Comparison of ENCODE assay signal across 15 cellular contexts in the genomic region with DNA sequence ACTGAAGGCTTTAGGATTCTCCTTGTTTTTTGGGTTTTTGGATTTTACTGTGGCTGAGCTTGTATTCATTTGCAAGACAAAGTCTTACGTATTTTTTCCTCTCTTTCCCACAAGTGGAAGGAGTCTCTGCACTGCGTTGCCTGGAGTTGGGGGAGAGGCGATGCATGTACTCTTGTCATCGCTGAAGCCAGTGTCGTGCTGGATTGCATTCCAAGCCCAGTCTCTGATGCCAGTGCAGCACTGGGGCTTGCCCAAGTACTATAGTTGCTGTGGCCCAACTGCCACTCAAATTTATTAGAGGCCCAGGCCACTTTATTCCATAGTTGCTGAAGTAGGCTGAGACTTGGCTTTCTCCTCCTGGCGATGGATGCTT.
"Had no signal": no experiment of that assay in that cellular context is flagged by ENCODE, and none has a peak within 500 bp of the region (broad histone marks: within the 10 kb centered on the region; RNA-seq: fewer than 3 reads in every experiment).

No MANE protein-coding gene starts in this region.

- H3K27ac ChIP-seq: SJCRH30 had no signal

- H3K4me1 ChIP-seq: SJCRH30 had no signal

- H3K27me3 ChIP-seq: MG63, SJCRH30 had no signal

- DNase-seq: KBM-7, MG63, NCI-H1092, NCI-H1105 treated with DMSO at 0.1 percent for 48 hours, NCI-H1417 treated with DMSO at 0.1 percent for 48 hours, NCI-H146, NCI-H1694 treated with DMSO at 0.1 percent for 48 hours, NCI-H1930, NCI-H2081, NCI-H2107, NCI-H2227 treated with DMSO at 0.1 percent for 48 hours, NCI-H774, RPMI8226, SHP77 had no signal

- H3K36me3 ChIP-seq: MG63, SJCRH30 had no signal

- H3K4me3 ChIP-seq: MG63, SJCRH30 had no signal

- H3K9me3 ChIP-seq: MG63, SJCRH30 had no signal
